In the genomic region with DNA sequence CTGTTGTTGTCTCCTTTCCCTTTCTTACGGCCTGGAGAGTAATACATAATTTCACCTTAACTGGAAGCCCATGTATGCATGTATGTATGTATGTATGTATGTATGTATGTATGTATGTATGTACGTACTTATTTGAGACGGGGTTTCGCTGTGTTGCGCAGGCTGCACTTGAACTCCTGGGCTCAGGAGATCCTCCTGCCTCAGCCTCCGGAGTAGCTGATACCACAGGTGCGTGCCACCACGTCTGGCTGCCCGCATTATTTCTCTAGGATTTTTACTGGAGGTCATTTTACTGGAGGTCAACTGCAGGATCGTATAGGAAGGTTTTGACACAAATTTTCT, we compare ENCODE assay signal across 9 cellular contexts. TPM values are rescaled to one million over a fixed set of nuclear protein-coding genes. Genes with fewer than 3 reads are reported as not detected.
DNase-seq lines count a peak whose midpoint lies in the region; ATAC-seq, FAIRE-seq and TF ChIP-seq lines count a peak whose summit lies in the region.
"Had no signal": no experiment of that assay in that cellular context is flagged by ENCODE, and none has a peak within 500 bp of the region (broad histone marks: within the 10 kb centered on the region; RNA-seq: fewer than 3 reads in every experiment).

No MANE protein-coding gene starts in this region.

- no peak overlapping the region for H3K9ac ChIP-seq in skeletal muscle satellite cell (ENCODE audit: low read depth, low read length)

- no peak for DNase-seq in GM12892 (ENCODE audit: insufficient read length)
- no peak for DNase-seq in NB4 (ENCODE audit: low read depth)
- DNase-seq in fibroblast of the aortic adventitia (ENCODE audit: low read depth): no peak
- no peak for DNase-seq in T-helper 17 cell
- DNase-seq in activated effector memory CD4-positive, alpha-beta T cell treated with anti-CD3 and anti-CD28 coated beads, Interleukin-2, amount 50 U/mL, for 16 hours: no peak

- peaks cover 11% of the 10 kb centered on the region for H3K27me3 Mint-ChIP-seq in T-helper 17 cell

- H3K4me3 Mint-ChIP-seq in T-helper 17 cell: no peak overlapping the region
- H3K4me3 Mint-ChIP-seq: mesothelial cell of epicardium had no signal

- peak overlapping the region; percentile 65 for H3K4me2 ChIP-seq in skeletal muscle satellite cell (ENCODE audit: low read length)

- H3K27me3 ChIP-seq in skeletal muscle satellite cell (ENCODE audit: control insufficient read depth, insufficient read depth, low read length): peaks cover 7% of the 10 kb centered on the region

- no peak overlapping the region for H3K27ac Mint-ChIP-seq in T-helper 17 cell
- H3K27ac Mint-ChIP-seq: mesothelial cell of epicardium had no signal

- H3K4me1 Mint-ChIP-seq in T-helper 17 cell: peaks cover 13% of the 10 kb centered on the region
- H3K4me1 Mint-ChIP-seq: mesothelial cell of epicardium had no signal

- TF ChIP-seq CTCF in NB4 (IDR thresholded peaks at IDR 0.05; ENCODE audit: low read depth, low read length) (no peak), fibroblast of the aortic adventitia (IDR thresholded peaks at IDR 0.05; ENCODE audit: insufficient read depth, low read length) (no peak)

- H3K9me3 ChIP-seq in skeletal muscle satellite cell (replicated peaks; ENCODE audit: low read length) (no peaks in the 10 kb centered on the region), T-helper 17 cell (ENCODE audit: control insufficient read depth, low read length, poor library complexity, severe bottlenecking) (no peaks in the 10 kb centered on the region)

- peak; percentile 42 for FAIRE-seq in GM12892 (lab: Jason Lieb, UNC)

- H3K4me3 ChIP-seq in NB4 (ENCODE audit: low read depth, low read length) (peak overlapping the region; percentile 37), fibroblast of the aortic adventitia (ENCODE audit: low read depth, low read length) (peak overlapping the region; percentile 6), skeletal muscle satellite cell (ENCODE audit: low read length) (peak overlapping the region; percentile 40)

- ATAC-seq in T-helper 17 cell (no peak), HG03469 (IDR thresholded peaks at IDR 0.05; ENCODE audit: unreplicated experiment) (no peak), HG02678 (IDR thresholded peaks at IDR 0.05; ENCODE audit: unreplicated experiment) (no peak)

- peaks cover 18% of the 10 kb centered on the region for H3K36me3 ChIP-seq in skeletal muscle satellite cell (ENCODE audit: insufficient read depth, low read length)

- peaks cover 7% of the 10 kb centered on the region for H3K4me1 ChIP-seq in skeletal muscle satellite cell (ENCODE audit: control insufficient read depth, insufficient read depth, low read length)

- peaks cover 3% of the 10 kb centered on the region for H3K36me3 Mint-ChIP-seq in T-helper 17 cell (ENCODE audit: low read depth)

- TF ChIP-seq POLR2A in GM12892 (IDR thresholded peaks at IDR 0.05; ENCODE audit: low read depth, low read length) (no peak), NB4 (IDR thresholded peaks at IDR 0.05; ENCODE audit: extremely low read depth, insufficient read length) (no peak)

RNA-seq across cellular contexts. Expression of gene OS9, which starts 0.6 kb away (rescaled TPM):
- polyA plus RNA-seq in GM12892 (2012; ENCODE audit: missing spikeins): 67.8 TPM
- total RNA-seq in fibroblast of the aortic adventitia (ENCODE audit: low replicate concordance) (229 and 425 TPM in 2 replicates), T-helper 17 cell (100 to 1,000 TPM; 138 to 142 TPM)
- 117 and 142 TPM in 2 replicates for total RNA-seq in skeletal muscle satellite cell (2012; rRNA removed)

RNA-seq across cellular contexts. Expression of gene AGAP2, which starts 45.3 kb away (rescaled TPM):
- polyA plus RNA-seq in GM12892 (2012; ENCODE audit: missing spikeins): 4.7 TPM
- total RNA-seq in fibroblast of the aortic adventitia (ENCODE audit: low replicate concordance) (0.25 and 0.27 TPM in 2 replicates), T-helper 17 cell (10 to 100 TPM; 46.5 to 57.6 TPM)
- 0.22 and 0.25 TPM in 2 replicates for total RNA-seq in skeletal muscle satellite cell (2012; rRNA removed)

RNA-seq across cellular contexts. Expression of gene TSPAN31, which starts 51.6 kb away (rescaled TPM):
- polyA plus RNA-seq in GM12892 (2012; ENCODE audit: missing spikeins): 30.4 TPM
- total RNA-seq in fibroblast of the aortic adventitia (ENCODE audit: low replicate concordance): 17.3 and 43.9 TPM in 2 replicates
- total RNA-seq in skeletal muscle satellite cell (2012; rRNA removed): 31.4 and 38.4 TPM in 2 replicates
- total RNA-seq in T-helper 17 cell: 10 to 100 TPM in 1 of 2 donors, 1 to 10 TPM in 1; 9.6 to 11.8 TPM

RNA-seq across cellular contexts. Expression of gene CDK4, which starts 58.8 kb away (rescaled TPM):
- 137 TPM for polyA plus RNA-seq in GM12892 (2012; ENCODE audit: missing spikeins)
- 208 and 588 TPM in 2 replicates for total RNA-seq in fibroblast of the aortic adventitia (ENCODE audit: low replicate concordance)
- 157 and 178 TPM in 2 replicates for total RNA-seq in skeletal muscle satellite cell (2012; rRNA removed)
- 10 to 100 TPM; 20.8 to 21.3 TPM for total RNA-seq in T-helper 17 cell

Comparison
In these comparisons a context has a peak if more than half of its experiments do, and no peak if none do; other contexts are left out.
1. RNA of gene AGAP2, which starts 45.3 kb away (total RNA-seq): 46.5 to 57.6 TPM in T-helper 17 cell; 0.25 to 0.27 TPM in fibroblast of the aortic adventitia; every median in the first group is over 10 times any median in the second.
2. Peak in every context shown above with its lines, with median percentiles within 50 percentile points of each other: H3K4me3 ChIP-seq.